ENCODE assay signal across 1 cellular context in the genomic region with DNA sequence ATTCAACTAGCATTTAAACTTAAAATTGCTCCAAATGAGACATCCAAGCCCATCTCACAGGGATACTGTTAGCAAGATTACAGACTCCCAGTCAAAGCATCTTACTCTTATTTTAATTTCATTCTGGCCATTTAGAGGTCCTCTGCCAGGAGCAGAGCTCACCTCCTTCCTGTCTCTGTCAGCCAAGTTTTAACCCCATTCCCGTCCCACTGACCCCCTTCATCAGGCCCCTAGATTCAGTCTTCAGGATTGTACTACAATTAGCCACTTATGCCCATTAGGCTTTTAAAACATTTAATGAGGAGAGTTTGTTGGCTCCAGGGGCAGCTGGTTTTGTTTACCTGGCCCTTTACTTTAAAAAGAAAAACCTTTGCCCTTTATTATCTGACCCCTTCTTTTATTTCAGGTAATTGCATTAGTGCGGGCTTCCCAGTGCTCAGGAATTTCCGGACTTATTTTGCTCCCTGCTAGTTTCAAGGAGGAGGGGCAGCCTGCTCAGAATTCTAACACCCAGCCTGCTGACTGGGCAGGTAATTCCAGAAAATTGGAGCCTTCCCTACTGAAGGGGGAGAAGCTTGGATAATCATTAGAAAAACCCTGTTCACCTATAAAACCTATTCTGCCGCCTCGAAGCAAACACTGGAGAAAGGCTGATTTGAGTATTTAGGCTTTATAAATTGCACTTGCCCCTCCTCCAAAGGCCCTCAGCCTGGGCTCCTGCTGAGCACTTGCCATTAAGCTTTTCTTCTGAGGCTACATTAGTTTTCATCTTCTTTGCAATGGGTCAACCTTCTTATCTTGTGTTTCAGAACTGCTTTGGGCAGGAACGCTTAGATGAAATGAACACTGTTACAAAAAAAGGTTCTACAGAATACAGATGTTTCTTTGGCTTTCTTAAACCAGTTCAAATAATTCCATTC.
TF ChIP-seq lines count a peak whose summit lies in the region.

No MANE protein-coding gene starts in this region.

TF ChIP-seq in GM23338, 12 proteins besides CTCF, POLR2A, EP300 and RAD21:
- TF ChIP-seq, protein P1, sequence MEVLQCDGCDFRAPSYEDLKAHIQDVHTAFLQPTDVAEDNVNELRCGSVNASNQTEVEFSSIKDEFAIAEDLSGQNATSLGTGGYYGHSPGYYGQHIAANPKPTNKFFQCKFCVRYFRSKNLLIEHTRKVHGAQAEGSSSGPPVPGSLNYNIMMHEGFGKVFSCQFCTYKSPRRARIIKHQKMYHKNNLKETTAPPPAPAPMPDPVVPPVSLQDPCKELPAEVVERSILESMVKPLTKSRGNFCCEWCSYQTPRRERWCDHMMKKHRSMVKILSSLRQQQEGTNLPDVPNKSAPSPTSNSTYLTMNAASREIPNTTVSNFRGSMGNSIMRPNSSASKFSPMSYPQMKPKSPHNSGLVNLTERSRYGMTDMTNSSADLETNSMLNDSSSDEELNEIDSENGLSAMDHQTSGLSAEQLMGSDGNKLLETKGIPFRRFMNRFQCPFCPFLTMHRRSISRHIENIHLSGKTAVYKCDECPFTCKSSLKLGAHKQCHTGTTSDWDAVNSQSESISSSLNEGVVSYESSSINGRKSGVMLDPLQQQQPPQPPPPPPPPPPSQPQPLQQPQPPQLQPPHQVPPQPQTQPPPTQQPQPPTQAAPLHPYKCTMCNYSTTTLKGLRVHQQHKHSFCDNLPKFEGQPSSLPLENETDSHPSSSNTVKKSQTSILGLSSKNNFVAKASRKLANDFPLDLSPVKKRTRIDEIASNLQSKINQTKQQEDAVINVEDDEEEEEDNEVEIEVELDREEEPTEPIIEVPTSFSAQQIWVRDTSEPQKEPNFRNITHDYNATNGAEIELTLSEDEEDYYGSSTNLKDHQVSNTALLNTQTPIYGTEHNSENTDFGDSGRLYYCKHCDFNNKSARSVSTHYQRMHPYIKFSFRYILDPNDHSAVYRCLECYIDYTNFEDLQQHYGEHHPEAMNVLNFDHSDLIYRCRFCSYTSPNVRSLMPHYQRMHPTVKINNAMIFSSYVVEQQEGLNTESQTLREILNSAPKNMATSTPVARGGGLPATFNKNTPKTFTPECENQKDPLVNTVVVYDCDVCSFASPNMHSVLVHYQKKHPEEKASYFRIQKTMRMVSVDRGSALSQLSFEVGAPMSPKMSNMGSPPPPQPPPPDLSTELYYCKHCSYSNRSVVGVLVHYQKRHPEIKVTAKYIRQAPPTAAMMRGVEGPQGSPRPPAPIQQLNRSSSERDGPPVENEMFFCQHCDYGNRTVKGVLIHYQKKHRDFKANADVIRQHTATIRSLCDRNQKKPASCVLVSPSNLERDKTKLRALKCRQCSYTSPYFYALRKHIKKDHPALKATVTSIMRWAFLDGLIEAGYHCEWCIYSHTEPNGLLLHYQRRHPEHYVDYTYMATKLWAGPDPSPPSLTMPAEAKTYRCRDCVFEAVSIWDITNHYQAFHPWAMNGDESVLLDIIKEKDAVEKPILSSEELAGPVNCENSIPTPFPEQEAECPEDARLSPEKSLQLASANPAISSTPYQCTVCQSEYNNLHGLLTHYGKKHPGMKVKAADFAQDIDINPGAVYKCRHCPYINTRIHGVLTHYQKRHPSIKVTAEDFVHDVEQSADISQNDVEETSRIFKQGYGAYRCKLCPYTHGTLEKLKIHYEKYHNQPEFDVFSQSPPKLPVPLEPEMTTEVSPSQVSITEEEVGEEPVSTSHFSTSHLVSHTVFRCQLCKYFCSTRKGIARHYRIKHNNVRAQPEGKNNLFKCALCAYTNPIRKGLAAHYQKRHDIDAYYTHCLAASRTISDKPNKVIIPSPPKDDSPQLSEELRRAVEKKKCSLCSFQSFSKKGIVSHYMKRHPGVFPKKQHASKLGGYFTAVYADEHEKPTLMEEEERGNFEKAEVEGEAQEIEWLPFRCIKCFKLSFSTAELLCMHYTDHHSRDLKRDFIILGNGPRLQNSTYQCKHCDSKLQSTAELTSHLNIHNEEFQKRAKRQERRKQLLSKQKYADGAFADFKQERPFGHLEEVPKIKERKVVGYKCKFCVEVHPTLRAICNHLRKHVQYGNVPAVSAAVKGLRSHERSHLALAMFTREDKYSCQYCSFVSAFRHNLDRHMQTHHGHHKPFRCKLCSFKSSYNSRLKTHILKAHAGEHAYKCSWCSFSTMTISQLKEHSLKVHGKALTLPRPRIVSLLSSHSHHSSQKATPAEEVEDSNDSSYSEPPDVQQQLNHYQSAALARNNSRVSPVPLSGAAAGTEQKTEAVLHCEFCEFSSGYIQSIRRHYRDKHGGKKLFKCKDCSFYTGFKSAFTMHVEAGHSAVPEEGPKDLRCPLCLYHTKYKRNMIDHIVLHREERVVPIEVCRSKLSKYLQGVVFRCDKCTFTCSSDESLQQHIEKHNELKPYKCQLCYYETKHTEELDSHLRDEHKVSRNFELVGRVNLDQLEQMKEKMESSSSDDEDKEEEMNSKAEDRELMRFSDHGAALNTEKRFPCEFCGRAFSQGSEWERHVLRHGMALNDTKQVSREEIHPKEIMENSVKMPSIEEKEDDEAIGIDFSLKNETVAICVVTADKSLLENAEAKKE (CRISPR knock-in tag; IDR thresholded peaks at IDR 0.05) = peak; percentile 49; the same call in 1 of the 2 replicates
- no peak for TF ChIP-seq POLR2AphosphoS5 (IDR thresholded peaks at IDR 0.05; ENCODE audit: low read depth)
